ENCODE assay signal across 16 cellular contexts in the genomic region with DNA sequence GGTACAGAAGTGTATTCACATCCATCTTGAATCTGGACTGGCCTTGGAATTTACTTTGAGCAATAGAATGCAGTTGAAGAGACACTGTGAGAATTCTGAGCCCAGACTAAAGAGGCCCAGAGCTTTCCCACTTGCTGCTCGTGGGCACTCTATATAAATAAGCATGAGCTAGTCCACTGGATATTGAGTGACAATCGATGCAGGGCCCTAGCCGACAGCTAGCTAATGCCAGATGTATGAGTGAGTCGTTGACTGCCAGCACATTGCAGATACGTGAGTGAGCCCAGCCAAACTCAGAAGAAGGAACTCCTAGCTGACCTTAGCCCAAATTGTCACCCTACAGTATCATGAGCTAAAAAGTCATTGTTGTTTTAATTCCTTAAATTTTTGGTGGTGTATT. TPM values are rescaled to one million over a fixed set of nuclear protein-coding genes. Genes with fewer than 3 reads are reported as not detected.
DNase-seq lines count a peak whose midpoint lies in the region; ATAC-seq and TF ChIP-seq lines count a peak whose summit lies in the region.
"Had no signal": no experiment of that assay in that cellular context is flagged by ENCODE, and none has a peak within 500 bp of the region (broad histone marks: within the 10 kb centered on the region; RNA-seq: fewer than 3 reads in every experiment).

No MANE protein-coding gene starts in this region.

- peaks cover 0 to 2% of the 10 kb centered on the region in 2 donors for H3K4me1 ChIP-seq in right atrium auricular region
- H3K4me1 ChIP-seq: prostate gland had no signal

- no peaks in the 10 kb centered on the region for H3K36me3 Mint-ChIP-seq in CD14-positive monocyte
- H3K36me3 Mint-ChIP-seq: naive thymus-derived CD4-positive, alpha-beta T cell; T-cell had no signal

- H3K4me1 Mint-ChIP-seq in CD14-positive monocyte, result no peaks in the 10 kb centered on the region
- H3K4me1 Mint-ChIP-seq: activated B cell treated with CpG ODN at 0.5 μM for 24 hours; naive thymus-derived CD4-positive, alpha-beta T cell; T-cell had no signal

- peak overlapping the region in 1 of 2 donors; percentile 15 for H3K27ac ChIP-seq in right atrium auricular region
- H3K27ac ChIP-seq: dorsolateral prefrontal cortex, prostate gland had no signal

- in situ Hi-C loops in KBM-7 (cut with MboI; ENCODE audit: low pct_unique_long_range_greater_than_20kb, low sequenced_read_pairs), result no loop called here

- no peaks in the 10 kb centered on the region for H3K36me3 ChIP-seq in right atrium auricular region
- H3K36me3 ChIP-seq: prostate gland had no signal

- H3K9me3 Mint-ChIP-seq in CD14-positive monocyte, result peaks cover 0 to 2% (median 0%) of the 10 kb centered on the region in 7 donors

- H3K27ac Mint-ChIP-seq in CD14-positive monocyte, result no peak overlapping the region
- H3K27ac Mint-ChIP-seq: activated B cell treated with CpG ODN at 0.5 μM for 24 hours; naive thymus-derived CD4-positive, alpha-beta T cell; T-cell had no signal

- no peak for TF ChIP-seq CTCF in right atrium auricular region (IDR thresholded peaks at IDR 0.05)
- TF ChIP-seq CTCF in CD14-positive monocyte (IDR thresholded peaks at IDR 0.05), result no peak

- intact Hi-C loops in Right ventricle myocardium inferior (cut with DNase I) (no loop called here), Right ventricle myocardium superior (cut with DNase I) (no loop called here), CD14-positive monocyte (cut with micrococcal nuclease) (no loop called here)

- ATAC-seq in Right ventricle myocardium inferior, result peak; percentile 84
- peak; percentile 94 for ATAC-seq in Right ventricle myocardium superior (ENCODE audit: poor library complexity)
- ATAC-seq: naive thymus-derived CD4-positive, alpha-beta T cell; T-cell had no signal

- DNase-seq in Right ventricle myocardium inferior (ENCODE audit: missing footprints) (peak; percentile 59), right atrium auricular region (ENCODE audit: low spot score) (no peak), SHP77 (lab: John Stamatoyannopoulos, UW) (peak; percentile 38 to 57), Right ventricle myocardium superior (peak; percentile 49), midbrain (lab: John Stamatoyannopoulos, UW) (no peak), CD14-positive monocyte (ENCODE audit: low spot score) (no peak), kidney tubule cell (ENCODE audit: low spot score) (no peak), KBM-7 (no peak)
- DNase-seq: activated B cell treated with CpG ODN at 0.5 μM for 24 hours; activated gamma-delta T cell; COR-L47; dorsolateral prefrontal cortex; naive thymus-derived CD4-positive, alpha-beta T cell; NCI-H2081; T-cell had no signal

- H3K27me3 ChIP-seq in right atrium auricular region, result no peaks in the 10 kb centered on the region
- H3K27me3 ChIP-seq: dorsolateral prefrontal cortex had no signal

- H3K27me3 Mint-ChIP-seq in CD14-positive monocyte (ENCODE audit: low read depth in 3 of 3), result peaks cover 0 to 2% (median 0%) of the 10 kb centered on the region in 3 donors
- H3K27me3 Mint-ChIP-seq: activated B cell treated with CpG ODN at 0.5 μM for 24 hours; naive thymus-derived CD4-positive, alpha-beta T cell; T-cell had no signal

- H3K9me3 ChIP-seq in right atrium auricular region, result no peaks in the 10 kb centered on the region
- H3K9me3 ChIP-seq: prostate gland had no signal

- no peak overlapping the region for H3K4me3 Mint-ChIP-seq in CD14-positive monocyte
- H3K4me3 Mint-ChIP-seq: activated B cell treated with CpG ODN at 0.5 μM for 24 hours; naive thymus-derived CD4-positive, alpha-beta T cell; T-cell had no signal

- H3K4me3 ChIP-seq in right atrium auricular region, result no peak overlapping the region
- H3K4me3 ChIP-seq: dorsolateral prefrontal cortex, prostate gland had no signal

RNA-seq across cellular contexts. Expression of a gene that starts 24.9 kb away (rescaled TPM):
- 2.6 TPM for total RNA-seq in Right ventricle myocardium inferior
- total RNA-seq in right atrium auricular region, result 1 to 10 TPM; 4.4 to 5.1 TPM
- total RNA-seq in Right ventricle myocardium superior, result 3.3 TPM
- polyA plus RNA-seq in CD14-positive monocyte, result not detected
- total RNA-seq: activated B cell treated with CpG ODN at 0.5 μM for 24 hours; naive thymus-derived CD4-positive, alpha-beta T cell had no signal
- polyA plus RNA-seq: naive thymus-derived CD4-positive, alpha-beta T cell had no signal

Comparison
In these comparisons a context has a peak if more than half of its experiments do, and no peak if none do; other contexts are left out.
1. DNase-seq: peak in Right ventricle myocardium inferior (single experiment), SHP77 (2 of 2) and Right ventricle myocardium superior (single experiment); none in right atrium auricular region (single experiment), midbrain (single experiment), CD14-positive monocyte (single experiment), kidney tubule cell (single experiment) and KBM-7 (single experiment).